ENCODE assay signal across 8 cellular contexts in the genomic region with DNA sequence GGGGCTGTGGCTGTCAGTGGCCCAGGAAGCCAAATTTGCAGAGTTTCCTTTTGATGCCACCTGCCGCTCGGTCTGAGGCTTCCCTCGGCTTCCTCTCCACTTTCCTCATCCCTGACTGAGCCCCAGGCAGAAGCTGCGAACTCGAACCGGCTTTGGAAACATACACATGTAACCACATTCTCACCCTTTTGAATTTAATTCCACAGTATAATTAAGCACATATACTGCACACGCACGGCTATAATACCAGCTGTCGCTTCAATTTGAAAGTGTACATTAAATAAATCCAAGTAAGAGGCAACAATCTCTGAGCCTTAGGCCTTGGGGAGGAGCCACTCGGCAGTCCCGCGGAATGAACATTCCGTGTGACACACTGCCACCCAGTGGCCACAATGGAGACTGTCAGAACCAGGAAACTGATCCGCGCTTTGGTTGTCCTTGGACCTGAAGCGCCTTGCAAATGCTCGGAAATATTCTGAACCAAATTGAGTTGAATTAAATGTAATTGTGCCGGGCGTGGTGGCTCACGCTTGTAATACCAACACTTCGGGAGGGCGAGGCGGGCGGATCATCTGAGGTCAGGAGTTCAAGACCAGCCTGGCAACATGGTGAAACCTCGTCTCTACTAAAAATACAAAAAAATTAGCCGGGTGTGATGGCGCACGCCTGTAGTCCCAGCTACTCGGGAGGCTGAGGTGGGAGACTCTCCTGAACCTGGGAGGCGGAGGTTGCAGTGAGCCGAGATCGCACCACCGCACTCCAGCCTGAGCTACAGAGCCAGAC.
DNase-seq lines count a peak whose midpoint lies in the region; ATAC-seq and TF ChIP-seq lines count a peak whose summit lies in the region.

No MANE protein-coding gene starts in this region.

- peak; percentile 87 for ATAC-seq in HG02623 (IDR thresholded peaks at IDR 0.05; ENCODE audit: unreplicated experiment)
- peak; percentile 93 to 98 (median 95) for ATAC-seq in heart right ventricle

- TF ChIP-seq CTCF in GM12865 (IDR thresholded peaks at IDR 0.05; ENCODE audit: insufficient read depth, low read depth, low read length, missing control alignments) = peak; percentile 85
- TF ChIP-seq CTCF in NB4 (IDR thresholded peaks at IDR 0.05; ENCODE audit: low read depth, low read length) = peak; percentile 94
- TF ChIP-seq CTCF in heart right ventricle (IDR thresholded peaks at IDR 0.05) = peak; percentile 88 to 96 (median 94)
- peak; percentile 95 for TF ChIP-seq CTCF in progenitor cell of endocrine pancreas (IDR thresholded peaks at IDR 0.05; ENCODE audit: unreplicated experiment)

- no peaks in the 10 kb centered on the region for H3K36me3 Mint-ChIP-seq in progenitor cell of endocrine pancreas (ENCODE audit: insufficient read depth)

- peaks cover 7% of the 10 kb centered on the region for H3K4me1 Mint-ChIP-seq in progenitor cell of endocrine pancreas (ENCODE audit: low read depth)

- peak overlapping the region; percentile 80 for H3K4me3 Mint-ChIP-seq in progenitor cell of endocrine pancreas (ENCODE audit: low read depth)

- no peak for TF ChIP-seq POLR2A in NB4 (IDR thresholded peaks at IDR 0.05; ENCODE audit: extremely low read depth, insufficient read length)

- peak overlapping the region in 2 of 10 donors; percentile 19 to 54 for H3K27ac ChIP-seq in heart right ventricle

- intact Hi-C loops in heart right ventricle (cut with DNase I) = loop anchor here in 8 of 10 donors (5.0 to 10.0 kb wide), 9 partner anchors 243 to 1823 kb away; no protein-coding TSS in a partner anchor

- peaks cover 0 to 39% (median 7%) of the 10 kb centered on the region in 9 donors for H3K4me1 ChIP-seq in heart right ventricle

- no peaks in the 10 kb centered on the region for H3K36me3 ChIP-seq in heart right ventricle

- no peaks in the 10 kb centered on the region for H3K9me3 Mint-ChIP-seq in progenitor cell of endocrine pancreas (ENCODE audit: low read depth)

- DNase-seq in GM12865 (ENCODE audit: low read depth) = peak; percentile 81
- peak; percentile 86 for DNase-seq in NB4 (ENCODE audit: low read depth)
- DNase-seq in SW 1271 (lab: John Stamatoyannopoulos, UW) = peak; percentile 62 to 74
- peak; percentile 54 for DNase-seq in activated naive CD8-positive, alpha-beta T cell treated with anti-CD3 and anti-CD28 coated beads, Interleukin-2, amount 50 U/mL, for 16 hours (ENCODE audit: low read depth, low spot score)
- DNase-seq in heart right ventricle = peak; percentile 79 to 80
- peak; percentile 75 for DNase-seq in progenitor cell of endocrine pancreas (ENCODE audit: low spot score, unreplicated experiment)
- peak; percentile 86 for DNase-seq in ureter (ENCODE audit: low spot score)

- no peaks in the 10 kb centered on the region for H3K27me3 ChIP-seq in heart right ventricle

- peaks cover 7% of the 10 kb centered on the region for H3K27me3 Mint-ChIP-seq in progenitor cell of endocrine pancreas

- no peaks in the 10 kb centered on the region for H3K9me3 ChIP-seq in heart right ventricle

- H3K4me3 ChIP-seq in GM12865 (ENCODE audit: low read depth, low read length) (peak overlapping the region; percentile 44), NB4 (ENCODE audit: low read depth, low read length) (peak overlapping the region; percentile 46), heart right ventricle (peak overlapping the region in 8 of 10 donors; percentile 0 to 63 (median 45))

- H3K27ac Mint-ChIP-seq in progenitor cell of endocrine pancreas = peak overlapping the region; percentile 25

- 21 to 23% methylated on average over 33 of the region's 33 CpGs for WGBS in heart right ventricle, 2 donors
